In the genomic region with DNA sequence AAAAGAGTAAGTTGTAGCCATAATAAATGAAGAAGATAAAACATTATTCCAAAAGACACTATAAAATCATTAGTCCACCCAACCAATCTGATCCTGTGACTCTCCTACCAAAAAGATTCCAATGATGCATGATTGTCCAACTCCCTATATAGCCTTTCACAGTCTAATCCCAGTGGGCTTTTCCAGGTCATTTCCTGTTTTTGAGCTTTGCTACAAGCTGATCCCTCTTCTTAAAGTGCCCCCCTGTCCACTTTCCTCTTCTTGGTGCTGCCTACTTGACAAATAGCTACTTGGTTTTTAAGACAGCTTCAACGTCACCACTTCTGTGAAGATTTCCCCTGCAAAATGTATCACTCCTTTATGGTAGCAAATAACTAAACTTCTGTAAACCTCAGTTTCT, we compare ENCODE assay signal across 18 cellular contexts.
DNase-seq lines count a peak whose midpoint lies in the region; ATAC-seq and TF ChIP-seq lines count a peak whose summit lies in the region.
"Had no signal": no experiment of that assay in that cellular context is flagged by ENCODE, and none has a peak within 500 bp of the region (broad histone marks: within the 10 kb centered on the region; RNA-seq: fewer than 3 reads in every experiment).

No MANE protein-coding gene starts in this region.

- TF ChIP-seq CTCF in esophagus muscularis mucosa (IDR thresholded peaks at IDR 0.05): no peak

- ATAC-seq in GM21723 (IDR thresholded peaks at IDR 0.05; ENCODE audit: unreplicated experiment): no peak
- ATAC-seq: A549; CD8-positive, alpha-beta T cell had no signal

- H3K4me3 ChIP-seq in esophagus muscularis mucosa: no peak overlapping the region
- H3K4me3 ChIP-seq: A549, PC-9 had no signal

- DNase-seq in HT1080 (ENCODE audit: low read depth): peak; percentile 23
- peak; percentile 76 for DNase-seq in NCI-H82 treated with DMSO at 0.1 percent for 48 hours (lab: John Stamatoyannopoulos, UW; ENCODE audit: unreplicated experiment)
- DNase-seq in esophagus muscularis mucosa (ENCODE audit: extremely low spot score): peak; percentile 53
- peak; percentile 22 for DNase-seq in stromal cell of bone marrow (ENCODE audit: low read depth)
- DNase-seq in SHP77 treated with DMSO at 0.1 percent for 48 hours (lab: John Stamatoyannopoulos, UW): no peak
- DNase-seq in AML-193 (lab: John Stamatoyannopoulos, UW): no peak
- DNase-seq: C1 segment of cervical spinal cord; Caco-2; CD8-positive, alpha-beta T cell; HCEC 1CT; Karpas-422; NCI-H1105 treated with DMSO at 0.1 percent for 48 hours; NCI-H2029; NCI-H774; PC-9; SHP77 had no signal

- WGBS in esophagus muscularis mucosa: 93% methylated on average over 1 of the region's 1 CpG

- peaks cover 9 to 17% (median 14%) of the 10 kb centered on the region in 4 donors for H3K4me1 ChIP-seq in esophagus muscularis mucosa

- intact Hi-C loops in esophagus muscularis mucosa (cut with DNase I): no loop called here

- TF ChIP-seq POLR2A in esophagus muscularis mucosa (IDR thresholded peaks at IDR 0.05; ENCODE audit: low read depth): no peak

- no peaks in the 10 kb centered on the region for H3K36me3 ChIP-seq in esophagus muscularis mucosa

- H3K27me3 ChIP-seq in esophagus muscularis mucosa: no peaks in the 10 kb centered on the region

- TF ChIP-seq EP300 in esophagus muscularis mucosa (IDR thresholded peaks at IDR 0.05): no peak

- no peak overlapping the region for H3K27ac ChIP-seq in esophagus muscularis mucosa (replicated peaks in 1 of 4)

- peaks cover 0 to under 1% (median 0%) of the 10 kb centered on the region in 4 donors for H3K9me3 ChIP-seq in esophagus muscularis mucosa
- H3K9me3 ChIP-seq: Caco-2 had no signal

Comparison
In these comparisons a context has a peak if more than half of its experiments do, and no peak if none do; other contexts are left out.
1. DNase-seq: peak in HT1080 (single experiment), NCI-H82 treated with DMSO at 0.1 percent for 48 hours (single experiment), esophagus muscularis mucosa (single experiment) and stromal cell of bone marrow (single experiment); none in SHP77 treated with DMSO at 0.1 percent for 48 hours (single experiment) and AML-193 (0 of 2).